In the genomic region with DNA sequence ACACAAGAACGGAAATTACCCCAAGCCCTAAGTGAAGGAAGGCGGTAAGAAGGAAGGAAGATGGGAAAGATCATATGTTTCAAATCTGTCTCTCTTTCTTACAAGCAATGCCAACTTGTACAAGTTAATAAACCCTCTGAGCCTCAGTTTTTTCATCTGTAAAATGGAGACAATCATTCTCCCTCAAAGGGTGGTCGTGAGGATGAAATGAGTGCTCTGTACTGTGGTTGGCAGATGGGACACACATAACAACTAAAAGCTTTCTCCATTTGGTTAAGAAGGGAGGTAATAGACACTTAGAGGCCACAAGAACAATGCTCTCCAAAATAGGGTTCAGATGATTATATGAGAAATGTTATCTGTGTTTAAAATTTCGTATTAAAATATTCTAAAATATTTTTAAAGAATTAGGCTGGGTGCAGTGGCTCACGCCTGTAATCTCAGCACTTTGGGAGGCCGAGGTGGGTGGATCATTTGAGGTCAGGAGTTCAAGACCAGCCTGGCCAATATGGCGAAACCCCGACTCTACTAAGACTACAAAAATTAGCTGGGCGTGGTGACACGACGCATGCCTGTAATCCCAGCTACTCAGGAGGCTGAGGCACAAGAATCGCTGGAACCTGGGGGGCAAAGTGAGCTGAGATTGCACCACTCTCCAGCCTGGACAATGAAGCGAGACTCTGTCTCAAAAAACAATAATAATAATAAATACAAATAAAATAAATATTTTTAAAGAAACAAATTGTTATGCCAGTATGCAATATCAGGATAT, we compare ENCODE assay signal across 14 cellular contexts.
DNase-seq lines count a peak whose midpoint lies in the region; ATAC-seq and TF ChIP-seq lines count a peak whose summit lies in the region.
"Had no signal": no experiment of that assay in that cellular context is flagged by ENCODE, and none has a peak within 500 bp of the region (broad histone marks: within the 10 kb centered on the region; RNA-seq: fewer than 3 reads in every experiment).

No MANE protein-coding gene starts in this region.

- no peak overlapping the region for H2BK12ac ChIP-seq in mesenchymal stem cell (ENCODE audit: low read length in 2 of 2)

- peaks cover 9% of the 10 kb centered on the region for H3K4me1 ChIP-seq in mesenchymal stem cell (ENCODE audit: control insufficient read depth, insufficient read depth, low read depth, low read length)
- H3K4me1 ChIP-seq in thoracic aorta (ENCODE audit: control insufficient read depth in 1 of 2, low read depth in 2 of 2), result peaks cover 30 to 80% of the 10 kb centered on the region in 2 donors

- no peak overlapping the region for H3K14ac ChIP-seq in mesenchymal stem cell (ENCODE audit: low read length in 2 of 2)

- DNase-seq in astrocyte of the spinal cord (ENCODE audit: low read depth, low spot score) (no peak), mesenchymal stem cell (no peak), thoracic aorta (ENCODE audit: low spot score) (no peak), WERI-Rb-1 (no peak), DMS 273 (lab: John Stamatoyannopoulos, UW; ENCODE audit: unreplicated experiment) (no peak), H4 (ENCODE audit: low spot score) (no peak)
- DNase-seq: activated naive CD4-positive, alpha-beta T cell; cerebellar nuclear complex; H9; NCI-H2029 treated with DMSO at 0.1 percent for 48 hours; psoas muscle; stimulated activated CD4-positive, alpha-beta T cell treated with anti-CD3 and anti-CD28 coated beads, Interleukin-4, amount 100 ng/mL, for 1 hour; stimulated activated naive CD8-positive, alpha-beta T cell treated with anti-CD3 and anti-CD28 coated beads, Interleukin-15, Interleukin-2, amounts not matched to agents 100 U/mL and 50 U/mL, for 24 hours had no signal

- WGBS in mesenchymal stem cell, result 92% methylated on average over 8 of the region's 13 CpGs

- H2AK5ac ChIP-seq in mesenchymal stem cell (ENCODE audit: low read length, severe bottlenecking), result peak overlapping the region; percentile 88

- H3K27ac ChIP-seq in mesenchymal stem cell (ENCODE audit: low read length, poor library complexity, severe bottlenecking) (peak overlapping the region; percentile 77), thoracic aorta (peak overlapping the region in 1 of 2 donors; percentile 23), WERI-Rb-1 (no peak overlapping the region)
- H3K27ac ChIP-seq: psoas muscle had no signal

- no peak overlapping the region for H2BK15ac ChIP-seq in mesenchymal stem cell (ENCODE audit: low read depth, poor library complexity, severe bottlenecking)

- peak overlapping the region in 1 of 2 experiments; percentile 89 for H3K23ac ChIP-seq in mesenchymal stem cell (ENCODE audit: low read length in 2 of 2)

- peak overlapping the region in 1 of 2 experiments; percentile 24 for H3K18ac ChIP-seq in mesenchymal stem cell (ENCODE audit: low read depth in 1 of 2, low read length in 2 of 2)

- H2AFZ ChIP-seq in mesenchymal stem cell (ENCODE audit: low read depth, low read length), result no peak overlapping the region

- no peak for TF ChIP-seq CTCF in astrocyte of the spinal cord (IDR thresholded peaks at IDR 0.05; ENCODE audit: low read depth, low read length)
- no peak for TF ChIP-seq CTCF in thoracic aorta (IDR thresholded peaks at IDR 0.05)
- no peak for TF ChIP-seq CTCF in WERI-Rb-1 (IDR thresholded peaks at IDR 0.05; ENCODE audit: low read depth, low read length)

- no peak overlapping the region for H3K4ac ChIP-seq in mesenchymal stem cell (ENCODE audit: low read depth in 1 of 2, low read length in 2 of 2)

- in situ Hi-C loops in astrocyte of the spinal cord (cut with HindIII; ENCODE audit: low sequenced_read_pairs), result no loop called here

- peaks cover 18% of the 10 kb centered on the region for H3K79me1 ChIP-seq in mesenchymal stem cell (replicated peaks; ENCODE audit: low read length, poor library complexity, severe bottlenecking)

- peak overlapping the region; percentile 41 for H3K9ac ChIP-seq in mesenchymal stem cell (ENCODE audit: low read length)

- no peak overlapping the region for H4K91ac ChIP-seq in mesenchymal stem cell (ENCODE audit: low read length)

- H3K36me3 ChIP-seq in mesenchymal stem cell (ENCODE audit: control insufficient read depth in 1 of 2, insufficient read depth in 2 of 2, low read depth in 1 of 2, low read length in 2 of 2) (peaks cover 0 to 2% of the 10 kb centered on the region in 2 experiments), thoracic aorta (no peaks in the 10 kb centered on the region), WERI-Rb-1 (no peaks in the 10 kb centered on the region)

- H2BK120ac ChIP-seq in mesenchymal stem cell (ENCODE audit: low read depth, low read length), result no peak overlapping the region

- H3K27me3 ChIP-seq in mesenchymal stem cell (ENCODE audit: control insufficient read depth in 1 of 2, insufficient read depth in 1 of 2, low read length in 2 of 2) (no peaks in the 10 kb centered on the region), thoracic aorta (replicated peaks; ENCODE audit: insufficient read depth) (no peaks in the 10 kb centered on the region), WERI-Rb-1 (ENCODE audit: insufficient read depth, low read depth, severe bottlenecking) (no peaks in the 10 kb centered on the region)

- no peak overlapping the region for H3K4me2 ChIP-seq in mesenchymal stem cell (ENCODE audit: low read length, poor library complexity, severe bottlenecking)

- H4K8ac ChIP-seq in mesenchymal stem cell (ENCODE audit: low read length), result peak overlapping the region; percentile 36

- no peak overlapping the region for H2BK5ac ChIP-seq in mesenchymal stem cell (ENCODE audit: low read depth, low read length, poor library complexity, severe bottlenecking)

- H3K4me3 ChIP-seq in astrocyte of the spinal cord (ENCODE audit: low read depth, low read length) (peak overlapping the region; percentile 2), mesenchymal stem cell (ENCODE audit: insufficient read depth in 1 of 2, low read depth in 1 of 2, low read length in 2 of 2) (no peak overlapping the region), thoracic aorta (peak overlapping the region; percentile 46), WERI-Rb-1 (ENCODE audit: low read depth, low read length) (no peak overlapping the region)
- H3K4me3 ChIP-seq: psoas muscle had no signal

- peak; percentile 1 for ATAC-seq in GM19467 (IDR thresholded peaks at IDR 0.05; ENCODE audit: unreplicated experiment)
- no peak for ATAC-seq in thoracic aorta (ENCODE audit: insufficient number of reproducible peaks, low FRiP score, low read depth)
- ATAC-seq: stimulated activated naive CD8-positive, alpha-beta T cell treated with anti-CD3 and anti-CD28 coated beads, Interleukin-15, Interleukin-2, amounts not matched to agents 100 U/mL and 50 U/mL, for 24 hours had no signal

- H3K9me3 ChIP-seq in mesenchymal stem cell (ENCODE audit: control insufficient read depth, low read length), result no peaks in the 10 kb centered on the region
- no peaks in the 10 kb centered on the region for H3K9me3 ChIP-seq in thoracic aorta
- H3K9me3 ChIP-seq in WERI-Rb-1 (ENCODE audit: severe bottlenecking), result no peaks in the 10 kb centered on the region
- H3K9me3 ChIP-seq: psoas muscle had no signal

Comparison
In these comparisons a context has a peak if more than half of its experiments do, and no peak if none do; other contexts are left out.
1. H3K4me3 ChIP-seq: peak in astrocyte of the spinal cord (single experiment) and thoracic aorta (single experiment); none in mesenchymal stem cell (0 of 2) and WERI-Rb-1 (single experiment).